ENCODE assay signal across 1 cellular context in the genomic region with DNA sequence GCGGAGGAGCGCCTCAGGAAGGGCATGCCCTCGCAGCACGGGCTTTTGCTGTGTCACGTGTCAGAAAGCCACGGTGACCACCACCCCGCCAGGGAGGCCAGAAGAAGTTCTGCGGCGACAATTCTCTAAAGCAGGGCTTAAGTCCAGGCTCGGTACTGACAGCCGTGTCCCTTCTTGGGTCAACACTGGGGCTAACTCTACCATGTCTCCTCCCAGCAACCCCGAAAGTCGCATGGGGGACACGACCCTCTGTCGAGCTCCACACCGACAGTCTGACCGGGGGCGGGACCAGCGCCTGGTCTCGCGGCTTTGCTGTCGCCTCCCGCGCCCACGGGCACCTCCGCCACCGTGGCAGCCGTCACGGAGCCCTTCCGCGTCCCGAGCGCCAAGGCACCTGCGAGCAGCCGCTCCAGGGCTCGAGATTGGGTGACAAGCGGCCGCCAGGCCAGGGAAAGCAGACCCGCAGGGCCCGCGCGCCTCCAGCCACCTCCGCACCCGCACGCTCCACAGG.
TF ChIP-seq lines count a peak whose summit lies in the region.

No MANE protein-coding gene starts in this region.

TF ChIP-seq in HepG2, 621 proteins besides CTCF, POLR2A, EP300 and RAD21 (continued from another document and continues in another):
- TF ChIP-seq, protein P1, sequence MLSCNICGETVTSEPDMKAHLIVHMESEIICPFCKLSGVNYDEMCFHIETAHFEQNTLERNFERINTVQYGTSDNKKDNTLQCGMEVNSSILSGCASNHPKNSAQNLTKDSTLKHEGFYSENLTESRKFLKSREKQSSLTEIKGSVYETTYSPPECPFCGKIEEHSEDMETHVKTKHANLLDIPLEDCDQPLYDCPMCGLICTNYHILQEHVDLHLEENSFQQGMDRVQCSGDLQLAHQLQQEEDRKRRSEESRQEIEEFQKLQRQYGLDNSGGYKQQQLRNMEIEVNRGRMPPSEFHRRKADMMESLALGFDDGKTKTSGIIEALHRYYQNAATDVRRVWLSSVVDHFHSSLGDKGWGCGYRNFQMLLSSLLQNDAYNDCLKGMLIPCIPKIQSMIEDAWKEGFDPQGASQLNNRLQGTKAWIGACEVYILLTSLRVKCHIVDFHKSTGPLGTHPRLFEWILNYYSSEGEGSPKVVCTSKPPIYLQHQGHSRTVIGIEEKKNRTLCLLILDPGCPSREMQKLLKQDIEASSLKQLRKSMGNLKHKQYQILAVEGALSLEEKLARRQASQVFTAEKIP (CRISPR knock-in tag; IDR thresholded peaks at IDR 0.05; ENCODE audit: borderline replicate concordance), result no peak
- no peak; the same call in 1 of the 2 replicates for TF ChIP-seq TARDBP (CRISPR knock-in tag; IDR thresholded peaks at IDR 0.05)
- TF ChIP-seq, protein P2, sequence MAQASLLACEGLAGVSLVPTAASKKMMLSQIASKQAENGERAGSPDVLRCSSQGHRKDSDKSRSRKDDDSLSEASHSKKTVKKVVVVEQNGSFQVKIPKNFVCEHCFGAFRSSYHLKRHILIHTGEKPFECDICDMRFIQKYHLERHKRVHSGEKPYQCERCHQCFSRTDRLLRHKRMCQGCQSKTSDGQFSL (CRISPR knock-in tag; IDR thresholded peaks at IDR 0.05), result no peak
- TF ChIP-seq STAG1 (CRISPR knock-in tag; IDR thresholded peaks at IDR 0.05), result peak; percentile 17
- no peak for TF ChIP-seq ZMYM3 (CRISPR knock-in tag; IDR thresholded peaks at IDR 0.05)
- no peak for TF ChIP-seq SOX6 (IDR thresholded peaks at IDR 0.05)
- TF ChIP-seq SOX6 (CRISPR knock-in tag; IDR thresholded peaks at IDR 0.05), result no peak; the same call in 1 of the 2 replicates
- TF ChIP-seq ZSCAN29 (CRISPR knock-in tag; conservative IDR thresholded peaks at IDR 0.05), result peak; percentile 67; the same call in 1 of the 2 replicates
- TF ChIP-seq, protein P3, sequence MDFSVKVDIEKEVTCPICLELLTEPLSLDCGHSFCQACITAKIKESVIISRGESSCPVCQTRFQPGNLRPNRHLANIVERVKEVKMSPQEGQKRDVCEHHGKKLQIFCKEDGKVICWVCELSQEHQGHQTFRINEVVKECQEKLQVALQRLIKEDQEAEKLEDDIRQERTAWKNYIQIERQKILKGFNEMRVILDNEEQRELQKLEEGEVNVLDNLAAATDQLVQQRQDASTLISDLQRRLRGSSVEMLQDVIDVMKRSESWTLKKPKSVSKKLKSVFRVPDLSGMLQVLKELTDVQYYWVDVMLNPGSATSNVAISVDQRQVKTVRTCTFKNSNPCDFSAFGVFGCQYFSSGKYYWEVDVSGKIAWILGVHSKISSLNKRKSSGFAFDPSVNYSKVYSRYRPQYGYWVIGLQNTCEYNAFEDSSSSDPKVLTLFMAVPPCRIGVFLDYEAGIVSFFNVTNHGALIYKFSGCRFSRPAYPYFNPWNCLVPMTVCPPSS (IDR thresholded peaks at IDR 0.05), result no peak
- no peak; the same call in 1 of the 2 replicates for TF ChIP-seq CAMTA2 (CRISPR knock-in tag; IDR thresholded peaks at IDR 0.05; ENCODE audit: borderline replicate concordance)
- TF ChIP-seq, protein P4, sequence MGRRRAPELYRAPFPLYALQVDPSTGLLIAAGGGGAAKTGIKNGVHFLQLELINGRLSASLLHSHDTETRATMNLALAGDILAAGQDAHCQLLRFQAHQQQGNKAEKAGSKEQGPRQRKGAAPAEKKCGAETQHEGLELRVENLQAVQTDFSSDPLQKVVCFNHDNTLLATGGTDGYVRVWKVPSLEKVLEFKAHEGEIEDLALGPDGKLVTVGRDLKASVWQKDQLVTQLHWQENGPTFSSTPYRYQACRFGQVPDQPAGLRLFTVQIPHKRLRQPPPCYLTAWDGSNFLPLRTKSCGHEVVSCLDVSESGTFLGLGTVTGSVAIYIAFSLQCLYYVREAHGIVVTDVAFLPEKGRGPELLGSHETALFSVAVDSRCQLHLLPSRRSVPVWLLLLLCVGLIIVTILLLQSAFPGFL (CRISPR knock-in tag; IDR thresholded peaks at IDR 0.05), result no peak
- TF ChIP-seq ZNF644 (CRISPR knock-in tag; IDR thresholded peaks at IDR 0.05; ENCODE audit: low read depth), result no peak
- no peak for TF ChIP-seq ZNF484 (CRISPR knock-in tag; IDR thresholded peaks at IDR 0.05; ENCODE audit: borderline replicate concordance, low read depth)
- 0 out of 2 replicates have a peak, but pooled peaks have one; percentile 38 for TF ChIP-seq JUNB (CRISPR knock-in tag; IDR thresholded peaks at IDR 0.05; ENCODE audit: borderline replicate concordance)
- no peak; the same call in 1 of the 2 replicates for TF ChIP-seq ZNF33A (CRISPR knock-in tag; IDR thresholded peaks at IDR 0.05; ENCODE audit: borderline replicate concordance)
- TF ChIP-seq, protein P5, sequence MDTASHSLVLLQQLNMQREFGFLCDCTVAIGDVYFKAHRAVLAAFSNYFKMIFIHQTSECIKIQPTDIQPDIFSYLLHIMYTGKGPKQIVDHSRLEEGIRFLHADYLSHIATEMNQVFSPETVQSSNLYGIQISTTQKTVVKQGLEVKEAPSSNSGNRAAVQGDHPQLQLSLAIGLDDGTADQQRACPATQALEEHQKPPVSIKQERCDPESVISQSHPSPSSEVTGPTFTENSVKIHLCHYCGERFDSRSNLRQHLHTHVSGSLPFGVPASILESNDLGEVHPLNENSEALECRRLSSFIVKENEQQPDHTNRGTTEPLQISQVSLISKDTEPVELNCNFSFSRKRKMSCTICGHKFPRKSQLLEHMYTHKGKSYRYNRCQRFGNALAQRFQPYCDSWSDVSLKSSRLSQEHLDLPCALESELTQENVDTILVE (CRISPR knock-in tag; IDR thresholded peaks at IDR 0.05), result no peak; the same call in 1 of the 2 replicates
- TF ChIP-seq ZC3H4 (CRISPR knock-in tag; IDR thresholded peaks at IDR 0.05; ENCODE audit: borderline replicate concordance), result no peak
- TF ChIP-seq DNMT3B (CRISPR knock-in tag; conservative IDR thresholded peaks at IDR 0.05), result no peak
- TF ChIP-seq XRCC5 (optimal IDR thresholded peaks at IDR 0.05; ENCODE audit: low read length), result no peak
- TF ChIP-seq, protein P6, sequence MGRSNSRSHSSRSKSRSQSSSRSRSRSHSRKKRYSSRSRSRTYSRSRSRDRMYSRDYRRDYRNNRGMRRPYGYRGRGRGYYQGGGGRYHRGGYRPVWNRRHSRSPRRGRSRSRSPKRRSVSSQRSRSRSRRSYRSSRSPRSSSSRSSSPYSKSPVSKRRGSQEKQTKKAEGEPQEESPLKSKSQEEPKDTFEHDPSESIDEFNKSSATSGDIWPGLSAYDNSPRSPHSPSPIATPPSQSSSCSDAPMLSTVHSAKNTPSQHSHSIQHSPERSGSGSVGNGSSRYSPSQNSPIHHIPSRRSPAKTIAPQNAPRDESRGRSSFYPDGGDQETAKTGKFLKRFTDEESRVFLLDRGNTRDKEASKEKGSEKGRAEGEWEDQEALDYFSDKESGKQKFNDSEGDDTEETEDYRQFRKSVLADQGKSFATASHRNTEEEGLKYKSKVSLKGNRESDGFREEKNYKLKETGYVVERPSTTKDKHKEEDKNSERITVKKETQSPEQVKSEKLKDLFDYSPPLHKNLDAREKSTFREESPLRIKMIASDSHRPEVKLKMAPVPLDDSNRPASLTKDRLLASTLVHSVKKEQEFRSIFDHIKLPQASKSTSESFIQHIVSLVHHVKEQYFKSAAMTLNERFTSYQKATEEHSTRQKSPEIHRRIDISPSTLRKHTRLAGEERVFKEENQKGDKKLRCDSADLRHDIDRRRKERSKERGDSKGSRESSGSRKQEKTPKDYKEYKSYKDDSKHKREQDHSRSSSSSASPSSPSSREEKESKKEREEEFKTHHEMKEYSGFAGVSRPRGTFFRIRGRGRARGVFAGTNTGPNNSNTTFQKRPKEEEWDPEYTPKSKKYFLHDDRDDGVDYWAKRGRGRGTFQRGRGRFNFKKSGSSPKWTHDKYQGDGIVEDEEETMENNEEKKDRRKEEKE (IDR thresholded peaks at IDR 0.05), result no peak
- no peak for TF ChIP-seq ZSCAN30 (CRISPR knock-in tag; IDR thresholded peaks at IDR 0.05)
- no peak; the same call in 1 of the 2 replicates for TF ChIP-seq ZKSCAN1 (IDR thresholded peaks at IDR 0.05; ENCODE audit: low read length)
- TF ChIP-seq, protein P7, sequence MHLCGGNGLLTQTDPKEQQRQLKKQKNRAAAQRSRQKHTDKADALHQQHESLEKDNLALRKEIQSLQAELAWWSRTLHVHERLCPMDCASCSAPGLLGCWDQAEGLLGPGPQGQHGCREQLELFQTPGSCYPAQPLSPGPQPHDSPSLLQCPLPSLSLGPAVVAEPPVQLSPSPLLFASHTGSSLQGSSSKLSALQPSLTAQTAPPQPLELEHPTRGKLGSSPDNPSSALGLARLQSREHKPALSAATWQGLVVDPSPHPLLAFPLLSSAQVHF (CRISPR knock-in tag; IDR thresholded peaks at IDR 0.05), result peak; percentile 46
- TF ChIP-seq FOXA3 (CRISPR knock-in tag; IDR thresholded peaks at IDR 0.05), result no peak
- peak; percentile 59 for TF ChIP-seq JUND (CRISPR knock-in tag; IDR thresholded peaks at IDR 0.05)
- TF ChIP-seq, protein P8, sequence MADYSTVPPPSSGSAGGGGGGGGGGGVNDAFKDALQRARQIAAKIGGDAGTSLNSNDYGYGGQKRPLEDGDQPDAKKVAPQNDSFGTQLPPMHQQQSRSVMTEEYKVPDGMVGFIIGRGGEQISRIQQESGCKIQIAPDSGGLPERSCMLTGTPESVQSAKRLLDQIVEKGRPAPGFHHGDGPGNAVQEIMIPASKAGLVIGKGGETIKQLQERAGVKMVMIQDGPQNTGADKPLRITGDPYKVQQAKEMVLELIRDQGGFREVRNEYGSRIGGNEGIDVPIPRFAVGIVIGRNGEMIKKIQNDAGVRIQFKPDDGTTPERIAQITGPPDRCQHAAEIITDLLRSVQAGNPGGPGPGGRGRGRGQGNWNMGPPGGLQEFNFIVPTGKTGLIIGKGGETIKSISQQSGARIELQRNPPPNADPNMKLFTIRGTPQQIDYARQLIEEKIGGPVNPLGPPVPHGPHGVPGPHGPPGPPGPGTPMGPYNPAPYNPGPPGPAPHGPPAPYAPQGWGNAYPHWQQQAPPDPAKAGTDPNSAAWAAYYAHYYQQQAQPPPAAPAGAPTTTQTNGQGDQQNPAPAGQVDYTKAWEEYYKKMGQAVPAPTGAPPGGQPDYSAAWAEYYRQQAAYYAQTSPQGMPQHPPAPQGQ (CRISPR knock-in tag; IDR thresholded peaks at IDR 0.05; ENCODE audit: borderline replicate concordance), result peak; percentile 75; the same call in 1 of the 2 replicates
- TF ChIP-seq SMYD3 (CRISPR knock-in tag; IDR thresholded peaks at IDR 0.05), result peak; percentile 26; the same call in 1 of the 2 replicates
- TF ChIP-seq, protein P9, sequence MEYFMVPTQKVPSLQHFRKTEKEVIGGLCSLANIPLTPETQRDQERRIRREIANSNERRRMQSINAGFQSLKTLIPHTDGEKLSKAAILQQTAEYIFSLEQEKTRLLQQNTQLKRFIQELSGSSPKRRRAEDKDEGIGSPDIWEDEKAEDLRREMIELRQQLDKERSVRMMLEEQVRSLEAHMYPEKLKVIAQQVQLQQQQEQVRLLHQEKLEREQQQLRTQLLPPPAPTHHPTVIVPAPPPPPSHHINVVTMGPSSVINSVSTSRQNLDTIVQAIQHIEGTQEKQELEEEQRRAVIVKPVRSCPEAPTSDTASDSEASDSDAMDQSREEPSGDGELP (IDR thresholded peaks at IDR 0.05; ENCODE audit: borderline replicate concordance, low read depth), result no peak
- TF ChIP-seq AGO1 (IDR thresholded peaks at IDR 0.05; ENCODE audit: low read depth, low read length, poor library complexity, severe bottlenecking), result no peak
- TF ChIP-seq PITX1 (CRISPR knock-in tag; IDR thresholded peaks at IDR 0.05), result peak; percentile 83
- TF ChIP-seq, protein P10, sequence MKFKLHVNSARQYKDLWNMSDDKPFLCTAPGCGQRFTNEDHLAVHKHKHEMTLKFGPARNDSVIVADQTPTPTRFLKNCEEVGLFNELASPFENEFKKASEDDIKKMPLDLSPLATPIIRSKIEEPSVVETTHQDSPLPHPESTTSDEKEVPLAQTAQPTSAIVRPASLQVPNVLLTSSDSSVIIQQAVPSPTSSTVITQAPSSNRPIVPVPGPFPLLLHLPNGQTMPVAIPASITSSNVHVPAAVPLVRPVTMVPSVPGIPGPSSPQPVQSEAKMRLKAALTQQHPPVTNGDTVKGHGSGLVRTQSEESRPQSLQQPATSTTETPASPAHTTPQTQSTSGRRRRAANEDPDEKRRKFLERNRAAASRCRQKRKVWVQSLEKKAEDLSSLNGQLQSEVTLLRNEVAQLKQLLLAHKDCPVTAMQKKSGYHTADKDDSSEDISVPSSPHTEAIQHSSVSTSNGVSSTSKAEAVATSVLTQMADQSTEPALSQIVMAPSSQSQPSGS (CRISPR knock-in tag; IDR thresholded peaks at IDR 0.05), result no peak
- TF ChIP-seq SNAI1 (CRISPR knock-in tag; IDR thresholded peaks at IDR 0.05; ENCODE audit: borderline replicate concordance), result no peak
- 0 out of 2 replicates have a peak, but pooled peaks have one; percentile 32 for TF ChIP-seq ZNF44 (CRISPR knock-in tag; IDR thresholded peaks at IDR 0.05)
- no peak for TF ChIP-seq ZNF841 (CRISPR knock-in tag; IDR thresholded peaks at IDR 0.05; ENCODE audit: borderline replicate concordance)
- no peak for TF ChIP-seq CHD4 (IDR thresholded peaks at IDR 0.05; ENCODE audit: borderline replicate concordance, low read length)
- no peak for TF ChIP-seq ZNF879 (CRISPR knock-in tag; IDR thresholded peaks at IDR 0.05)
- TF ChIP-seq, protein P11, sequence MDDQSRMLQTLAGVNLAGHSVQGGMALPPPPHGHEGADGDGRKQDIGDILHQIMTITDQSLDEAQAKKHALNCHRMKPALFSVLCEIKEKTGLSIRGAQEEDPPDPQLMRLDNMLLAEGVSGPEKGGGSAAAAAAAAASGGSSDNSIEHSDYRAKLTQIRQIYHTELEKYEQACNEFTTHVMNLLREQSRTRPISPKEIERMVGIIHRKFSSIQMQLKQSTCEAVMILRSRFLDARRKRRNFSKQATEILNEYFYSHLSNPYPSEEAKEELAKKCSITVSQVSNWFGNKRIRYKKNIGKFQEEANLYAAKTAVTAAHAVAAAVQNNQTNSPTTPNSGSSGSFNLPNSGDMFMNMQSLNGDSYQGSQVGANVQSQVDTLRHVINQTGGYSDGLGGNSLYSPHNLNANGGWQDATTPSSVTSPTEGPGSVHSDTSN (CRISPR knock-in tag; IDR thresholded peaks at IDR 0.05; ENCODE audit: borderline replicate concordance), result no peak
- peak; percentile 79; the same call in 1 of the 2 replicates for TF ChIP-seq KLF15 (CRISPR knock-in tag; IDR thresholded peaks at IDR 0.05; ENCODE audit: borderline replicate concordance)
- no peak for TF ChIP-seq TBP (CRISPR knock-in tag; IDR thresholded peaks at IDR 0.05)
